Comparison of ENCODE assay signal across 1 cellular context in the genomic region with DNA sequence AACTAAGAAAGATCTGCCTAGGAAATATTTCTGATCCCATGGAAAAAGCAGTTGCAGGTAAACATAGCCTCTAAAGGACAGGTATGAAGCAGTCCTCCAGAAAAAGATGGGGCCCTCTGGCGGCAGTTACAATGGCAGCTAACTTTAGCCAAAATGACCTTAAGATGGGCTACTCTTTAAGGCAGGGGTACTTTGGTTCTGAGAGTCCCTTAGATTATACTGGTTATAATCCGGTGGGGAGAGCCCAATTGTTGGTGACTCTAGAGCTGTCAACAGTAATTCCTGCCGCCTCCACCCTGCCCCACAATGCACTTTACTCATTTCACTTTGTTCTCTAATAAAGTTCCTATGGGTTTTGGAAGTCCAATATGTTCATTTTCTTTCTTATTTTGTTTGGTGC.
A peak's percentile ranks its signal among the peaks of the same experiment; 100 is the strongest.
TF ChIP-seq lines count a peak whose summit lies in the region.

No MANE protein-coding gene starts in this region.

TF ChIP-seq in IMR-90, 13 proteins besides CTCF, POLR2A, EP300 and RAD21:
- TF ChIP-seq, protein P1, sequence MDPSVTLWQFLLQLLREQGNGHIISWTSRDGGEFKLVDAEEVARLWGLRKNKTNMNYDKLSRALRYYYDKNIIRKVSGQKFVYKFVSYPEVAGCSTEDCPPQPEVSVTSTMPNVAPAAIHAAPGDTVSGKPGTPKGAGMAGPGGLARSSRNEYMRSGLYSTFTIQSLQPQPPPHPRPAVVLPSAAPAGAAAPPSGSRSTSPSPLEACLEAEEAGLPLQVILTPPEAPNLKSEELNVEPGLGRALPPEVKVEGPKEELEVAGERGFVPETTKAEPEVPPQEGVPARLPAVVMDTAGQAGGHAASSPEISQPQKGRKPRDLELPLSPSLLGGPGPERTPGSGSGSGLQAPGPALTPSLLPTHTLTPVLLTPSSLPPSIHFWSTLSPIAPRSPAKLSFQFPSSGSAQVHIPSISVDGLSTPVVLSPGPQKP (IDR thresholded peaks at IDR 0.05; ENCODE audit: borderline replicate concordance, low read depth, low read length), result no peak
- TF ChIP-seq FOS (IDR thresholded peaks at IDR 0.05; ENCODE audit: low read depth, low read length), result no peak
- TF ChIP-seq MXI1 (IDR thresholded peaks at IDR 0.05; ENCODE audit: borderline replicate concordance, low read depth, low read length), result no peak
- peak; percentile 8; the same call in 1 of the 2 replicates for TF ChIP-seq SMC3 (IDR thresholded peaks at IDR 0.05; ENCODE audit: low read depth, low read length)
